Comparison of ENCODE assay signal across 33 cellular contexts in genomic region chr20:8986631-8987030, GRCh38.
DNase-seq lines count a peak whose midpoint lies in the region; ATAC-seq, FAIRE-seq and TF ChIP-seq lines count a peak whose summit lies in the region.
"Had no signal": no experiment of that assay in that cellular context is flagged by ENCODE, and none has a peak within 500 bp of the region (broad histone marks: within the 10 kb centered on the region; RNA-seq: fewer than 3 reads in every experiment).

No MANE protein-coding gene starts in this region.

- H3K9me3 ChIP-seq in HepG2 (ENCODE audit: low read length) (no peaks in the 10 kb centered on the region), right lobe of liver (no peaks in the 10 kb centered on the region), GM12878 (replicated peaks; ENCODE audit: control insufficient read depth, insufficient read depth, low read length) (no peaks in the 10 kb centered on the region), K562 (replicated peaks; ENCODE audit: control insufficient read depth, insufficient read depth, low read depth, low read length) (no peaks in the 10 kb centered on the region)
- H3K9me3 ChIP-seq: A549; BE2C; BLaER1; BLaER1 treated with 17β-estradiol and CSF1 and Interleukin-3, amounts not matched to agents 10 nM and 100 nM; Caco-2 had no signal

- H3K4me1 ChIP-seq in HepG2 (ENCODE audit: insufficient read depth, low read length) (no peaks in the 10 kb centered on the region), right lobe of liver (no peaks in the 10 kb centered on the region), GM12878 (ENCODE audit: control insufficient read depth, insufficient read depth, low read length) (no peaks in the 10 kb centered on the region), K562 (replicated peaks in 1 of 2; ENCODE audit: control insufficient read depth in 2 of 2, insufficient read depth in 2 of 2, low read length in 2 of 2) (no peaks in the 10 kb centered on the region)
- H3K4me1 ChIP-seq: A549; BE2C; BLaER1; BLaER1 treated with 17β-estradiol and CSF1 and Interleukin-3, amounts not matched to agents 10 nM and 100 nM; Caco-2 had no signal

- in situ Hi-C loops in HepG2 (cut with HindIII; ENCODE audit: extremely low pct_ligation_motif_present, low pct_unique_long_range_greater_than_20kb), result no loop called here
- in situ Hi-C loops in GM12878 (cut with MboI), result no loop called here
- in situ Hi-C loops in K562 (cut with MboI), result no loop called here

- intact Hi-C loops in HepG2 (cut with micrococcal nuclease; ENCODE audit: unreplicated experiment) (no loop called here), right lobe of liver (cut with DNase I) (no loop called here), GM12878 (cut with micrococcal nuclease; ENCODE audit: unreplicated experiment) (no loop called here), K562 (cut with micrococcal nuclease) (no loop called here)

- TF ChIP-seq EP300 in HepG2 (IDR thresholded peaks at IDR 0.05; ENCODE audit: low read depth in 2 of 2, low read length in 2 of 2) (no peak), HepG2 (CRISPR knock-in tag; IDR thresholded peaks at IDR 0.05; ENCODE audit: borderline replicate concordance) (no peak), GM12878 (IDR thresholded peaks at IDR 0.05; ENCODE audit: borderline replicate concordance in 1 of 2, control insufficient read depth in 1 of 2, low read depth in 2 of 2, low read length in 2 of 2) (no peak), K562 (IDR thresholded peaks at IDR 0.05; ENCODE audit: low read length) (no peak)

- H4K20me1 ChIP-seq in HepG2 (ENCODE audit: insufficient read depth, low read length) (no peaks in the 10 kb centered on the region), GM12878 (ENCODE audit: control insufficient read depth, insufficient read depth) (no peaks in the 10 kb centered on the region), K562 (replicated peaks; ENCODE audit: control insufficient read depth, insufficient read depth, low read length) (no peaks in the 10 kb centered on the region)
- H4K20me1 ChIP-seq: BLaER1; BLaER1 treated with 17β-estradiol and CSF1 and Interleukin-3, amounts not matched to agents 10 nM and 100 nM had no signal

- no peak for TF ChIP-seq CTCF in HepG2 (CRISPR knock-in tag; IDR thresholded peaks at IDR 0.05)
- TF ChIP-seq CTCF in right lobe of liver (IDR thresholded peaks at IDR 0.05), result no peak
- no peak for TF ChIP-seq CTCF in GM12878 (IDR thresholded peaks at IDR 0.05 in 2 of 3, conservative IDR thresholded peaks at IDR 0.05 in 1 of 3; ENCODE audit: control insufficient read depth in 2 of 3, extremely low read depth in 1 of 3, insufficient read depth in 1 of 3, low read depth in 3 of 3, low read length in 3 of 3)
- no peak for TF ChIP-seq CTCF in K562 (IDR thresholded peaks at IDR 0.05 in 2 of 3, conservative IDR thresholded peaks at IDR 0.05 in 1 of 3; ENCODE audit: insufficient read depth in 2 of 3, low read depth in 1 of 3, low read length in 3 of 3)

- no peaks in the 10 kb centered on the region for H3K79me2 ChIP-seq in HepG2 (ENCODE audit: insufficient read depth, low read length)
- H3K79me2 ChIP-seq in GM12878 (ENCODE audit: control insufficient read depth, insufficient read depth, low read length), result no peaks in the 10 kb centered on the region
- no peaks in the 10 kb centered on the region for H3K79me2 ChIP-seq in K562 (ENCODE audit: control insufficient read depth, insufficient read depth, low read length)

- DNase-seq in HepG2 (ENCODE audit: low spot score) (no peak), right lobe of liver (no peak), GM12878 (ENCODE audit: low read depth, low spot score) (no peak), K562 (ENCODE audit: extremely low read depth in 1 of 4, low spot score in 3 of 4) (no peak), SW480 (ENCODE audit: low spot score) (no peak)
- DNase-seq: 8988T; ACHN; AML-193; BE2C; C1 segment of cervical spinal cord; Caco-2; Calu3; CD4-positive, alpha-beta memory T cell; CD4-positive, alpha-beta T cell; CD4-positive, CD25-positive, alpha-beta regulatory T cell; CD8-positive, alpha-beta memory T cell; CD8-positive, alpha-beta T cell; COR-L47; DMS 273 treated with DMSO at 0.1 percent for 48 hours; DMS153; DMS53; DMS79; DMS79 treated with DMSO at 0.1 percent for 48 hours; DND-41; EL had no signal

- TF ChIP-seq RAD21 in HepG2 (CRISPR knock-in tag; IDR thresholded peaks at IDR 0.05), result no peak
- no peak for TF ChIP-seq RAD21 in GM12878 (IDR thresholded peaks at IDR 0.05; ENCODE audit: insufficient read depth, low read depth, low read length)
- no peak for TF ChIP-seq RAD21 in K562 (CRISPR knock-in tag; conservative IDR thresholded peaks at IDR 0.05 in 1 of 2, IDR thresholded peaks at IDR 0.05 in 1 of 2)

- CTCF ChIA-PET in HepG2 (lab: Yijun Ruan, JAX; ENCODE audit: low intra/inter-chr PET ratio, low total read pairs), result no interaction called here
- CTCF ChIA-PET in GM12878 (lab: Yijun Ruan, JAX), result no interaction called here
- CTCF ChIA-PET in K562 (lab: Yijun Ruan, JAX; ENCODE audit: low intra/inter-chr PET ratio), result no interaction called here

- no peaks in the 10 kb centered on the region for H3K36me3 ChIP-seq in HepG2 (replicated peaks in 1 of 2; ENCODE audit: control insufficient read depth in 1 of 2, insufficient read depth in 2 of 2, low read length in 2 of 2)
- H3K36me3 ChIP-seq in right lobe of liver, result no peaks in the 10 kb centered on the region
- H3K36me3 ChIP-seq in GM12878 (ENCODE audit: control insufficient read depth in 2 of 2, insufficient read depth in 2 of 2, low read length in 1 of 2), result no peaks in the 10 kb centered on the region
- no peaks in the 10 kb centered on the region for H3K36me3 ChIP-seq in K562 (ENCODE audit: control insufficient read depth, insufficient read depth, low read length)
- H3K36me3 ChIP-seq: BE2C; BLaER1; BLaER1 treated with 17β-estradiol and CSF1 and Interleukin-3, amounts not matched to agents 10 nM and 100 nM had no signal

- POLR2A ChIA-PET in HepG2 (lab: Yijun Ruan, JAX), result no interaction called here
- POLR2A ChIA-PET in GM12878 (lab: Charles Lee), result interaction anchor here (0.7 kb wide), 1 partner anchor 32 kb away, joined by 3 read pairs; no protein-coding TSS in a partner anchor
- POLR2A ChIA-PET in K562 (lab: Yijun Ruan, JAX), result no interaction called here

- no peak overlapping the region for H3K27ac ChIP-seq in HepG2 (ENCODE audit: extremely low read length, insufficient read depth, low read length)
- H3K27ac ChIP-seq in right lobe of liver, result no peak overlapping the region
- H3K27ac ChIP-seq in GM12878 (ENCODE audit: control insufficient read depth, insufficient read depth), result no peak overlapping the region
- H3K27ac ChIP-seq in K562 (ENCODE audit: extremely low read depth, low read depth, low read length), result no peak overlapping the region
- H3K27ac ChIP-seq: 22Rv1; A549; BLaER1; BLaER1 treated with 17β-estradiol and CSF1 and Interleukin-3, amounts not matched to agents 10 nM and 100 nM; C4-2B had no signal

- no peak for ATAC-seq in HepG2
- ATAC-seq in right lobe of liver, result no peak
- no peak for ATAC-seq in GM12878
- ATAC-seq in K562, result no peak
- ATAC-seq in GM21447 (IDR thresholded peaks at IDR 0.05; ENCODE audit: unreplicated experiment), result no peak
- ATAC-seq: A549; CD8-positive, alpha-beta T cell had no signal

- no TSS peak for BruUV-seq in HepG2 (replicated peaks; lab: Mats Ljungman, UMichigan)
- no TSS peak for BruUV-seq in GM12878 (replicated peaks; lab: Mats Ljungman, UMichigan)
- BruUV-seq in K562 (replicated peaks; lab: Mats Ljungman, UMichigan), result no TSS peak

- H3K4me2 ChIP-seq in HepG2 (ENCODE audit: low read depth, low read length) (no peak overlapping the region), GM12878 (ENCODE audit: control insufficient read depth, insufficient read depth) (no peak overlapping the region), K562 (ENCODE audit: insufficient read depth, low read length) (no peak overlapping the region)
- H3K4me2 ChIP-seq: A549; BLaER1; BLaER1 treated with 17β-estradiol and CSF1 and Interleukin-3, amounts not matched to agents 10 nM and 100 nM had no signal

- H2AFZ ChIP-seq in HepG2 (ENCODE audit: low read length) (no peak overlapping the region), GM12878 (ENCODE audit: control insufficient read depth, low read depth, low read length) (no peak overlapping the region), K562 (ENCODE audit: low read depth, low read length) (no peak overlapping the region)

- H3K9ac ChIP-seq in HepG2 (ENCODE audit: insufficient read depth, low read depth, low read length) (no peak overlapping the region), GM12878 (ENCODE audit: control insufficient read depth, insufficient read depth, low read length) (no peak overlapping the region), K562 (ENCODE audit: insufficient read depth in 1 of 2, low read depth in 2 of 2, low read length in 2 of 2) (no peak overlapping the region)
- H3K9ac ChIP-seq: BLaER1; BLaER1 treated with 17β-estradiol and CSF1 and Interleukin-3, amounts not matched to agents 10 nM and 100 nM had no signal

- WGBS in HepG2 (ENCODE audit: low lambda C conversion rate), result 15% methylated on average over 2 of the region's 2 CpGs
- 66% methylated on average over 2 of the region's 2 CpGs for WGBS in right lobe of liver (ENCODE audit: insufficient coverage, low coverage, low lambda C conversion rate, missing lambda C conversion rate)
- WGBS in GM12878 (ENCODE audit: insufficient coverage, insufficient replicate concordance, low lambda C conversion rate, missing lambda C conversion rate), result 66% methylated on average over 2 of the region's 2 CpGs
- WGBS in K562 (ENCODE audit: insufficient coverage, low coverage, missing lambda C conversion rate), result 0% methylated on average over 1 of the region's 2 CpGs

- RAD21 ChIA-PET in GM12878 (lab: Charles Lee; ENCODE audit: unreplicated experiment), result no interaction called here

- no peaks in the 10 kb centered on the region for H3K9me1 ChIP-seq in K562 (ENCODE audit: control insufficient read depth, insufficient read depth, low read length)

- no peak overlapping the region for H3K4me3 ChIP-seq in HepG2 (replicated peaks in 1 of 3; ENCODE audit: insufficient read depth in 1 of 3, low read depth in 2 of 3, low read length in 3 of 3)
- H3K4me3 ChIP-seq in right lobe of liver, result no peak overlapping the region
- H3K4me3 ChIP-seq in GM12878, result no peak overlapping the region
- H3K4me3 ChIP-seq in K562, result no peak overlapping the region
- H3K4me3 ChIP-seq: A549; BLaER1; BLaER1 treated with 17β-estradiol and CSF1 and Interleukin-3, amounts not matched to agents 10 nM and 100 nM had no signal

- SMC1A ChIA-PET in GM12878 (lab: Charles Lee; ENCODE audit: uncharacterized antibody, unreplicated experiment), result interaction anchor here (0.6 kb wide), 1 partner anchor 914 kb away, joined by 3 read pairs; no protein-coding TSS in a partner anchor

- FAIRE-seq in HepG2 (lab: Jason Lieb, UNC), result no peak
- no peak for FAIRE-seq in GM12878 (lab: Jason Lieb, UNC)
- FAIRE-seq in K562 (lab: Jason Lieb, UNC), result no peak
- FAIRE-seq: A204.1, A549, D721Med had no signal

- no peaks in the 10 kb centered on the region for H3K27me3 ChIP-seq in HepG2 (ENCODE audit: control insufficient read depth in 1 of 2, insufficient read depth in 2 of 2, low read length in 2 of 2)
- H3K27me3 ChIP-seq in right lobe of liver, result no peaks in the 10 kb centered on the region
- H3K27me3 ChIP-seq in GM12878 (replicated peaks in 1 of 2; ENCODE audit: control insufficient read depth in 2 of 2, insufficient read depth in 2 of 2, low read length in 1 of 2), result no peaks in the 10 kb centered on the region
- no peaks in the 10 kb centered on the region for H3K27me3 ChIP-seq in K562 (ENCODE audit: control insufficient read depth in 2 of 2, insufficient read depth in 2 of 2, low read length in 2 of 2)
- H3K27me3 ChIP-seq: BE2C; BLaER1; BLaER1 treated with 17β-estradiol and CSF1 and Interleukin-3, amounts not matched to agents 10 nM and 100 nM had no signal

- TF ChIP-seq POLR2A in HepG2 (IDR thresholded peaks at IDR 0.05; ENCODE audit: insufficient read depth in 1 of 2, low read depth in 2 of 2, low read length in 2 of 2) (no peak), right lobe of liver (IDR thresholded peaks at IDR 0.05) (no peak), GM12878 (IDR thresholded peaks at IDR 0.05; ENCODE audit: low read depth, low read length) (no peak), K562 (conservative IDR thresholded peaks at IDR 0.05) (no peak)
